ENCODE assay signal across 9 cellular contexts in the genomic region with DNA sequence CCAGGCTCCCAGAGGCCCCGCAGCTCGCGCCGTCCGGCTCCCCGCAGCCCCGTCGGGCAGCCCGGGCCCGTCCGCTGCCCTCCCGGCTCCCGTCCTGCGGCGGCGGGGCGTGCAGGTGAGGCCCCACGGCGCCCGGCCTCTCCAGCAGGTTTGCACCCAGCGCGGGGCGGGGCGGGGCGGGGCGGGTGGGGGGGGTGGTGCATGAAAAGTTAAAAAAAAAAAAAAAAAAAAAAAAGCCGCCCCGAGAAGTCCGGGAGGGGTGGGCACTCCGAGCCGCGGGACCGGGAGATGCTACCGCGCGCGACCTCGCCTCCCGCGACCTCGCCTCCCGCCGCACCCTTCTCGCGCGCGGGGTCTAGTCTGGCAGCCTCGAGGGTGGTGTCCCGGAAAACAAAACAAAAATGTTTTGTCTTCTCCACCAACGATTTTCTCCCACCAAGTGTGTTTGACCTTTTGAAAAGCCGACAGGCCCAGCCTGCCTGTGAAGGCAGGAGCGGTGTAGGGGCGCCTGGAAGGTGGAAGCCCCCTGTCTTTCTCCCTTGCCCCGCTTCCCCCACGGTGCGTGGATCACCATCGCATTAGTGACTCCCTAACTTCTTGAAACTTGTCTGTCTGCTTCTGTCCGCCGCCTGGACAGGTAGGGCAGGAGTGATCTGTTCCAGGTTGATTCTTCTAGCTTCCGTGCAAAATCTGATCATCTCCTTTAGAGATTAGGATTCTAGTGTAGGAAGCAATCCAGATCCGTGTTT. TPM values are rescaled to one million over a fixed set of nuclear protein-coding genes. Genes with fewer than 3 reads are reported as not detected.
DNase-seq lines count a peak whose midpoint lies in the region; ATAC-seq and TF ChIP-seq lines count a peak whose summit lies in the region.
"Had no signal": no experiment of that assay in that cellular context is flagged by ENCODE, and none has a peak within 500 bp of the region (broad histone marks: within the 10 kb centered on the region; RNA-seq: fewer than 3 reads in every experiment).

No MANE protein-coding gene starts in this region.

- H3K4me3 Mint-ChIP-seq in T-helper 17 cell (peak overlapping the region; percentile 98), neural crest cell (peak overlapping the region; percentile 95)

- no peaks in the 10 kb centered on the region for H3K9me3 Mint-ChIP-seq in neural crest cell

- peak; percentile 78 for DNase-seq in activated effector memory CD4-positive, alpha-beta T cell treated with anti-CD3 and anti-CD28 coated beads, Interleukin-2, amount 50 U/mL, for 16 hours
- DNase-seq in activated effector memory CD4-positive, alpha-beta T cell treated with Interleukin-2 at 50 U/mL for 16 hours: no peak
- DNase-seq in T-helper 17 cell (peak in 1 of 3 donors; percentile 43), epithelial cell of esophagus (ENCODE audit: low read depth) (peak; percentile 62), neural crest cell (ENCODE audit: low read depth, low spot score) (no peak), GF-D8 (lab: John Stamatoyannopoulos, UW) (no peak), NCI-H2227 treated with DMSO at 0.1 percent for 48 hours (lab: John Stamatoyannopoulos, UW) (no peak)

- H3K4me3 ChIP-seq in epithelial cell of esophagus (ENCODE audit: low read length): peak overlapping the region; percentile 80

- no peaks in the 10 kb centered on the region for H3K27me3 Mint-ChIP-seq in T-helper 17 cell
- peaks cover 90% of the 10 kb centered on the region for H3K27me3 Mint-ChIP-seq in neural crest cell (ENCODE audit: low read depth)

- peak; percentile 14 for ATAC-seq in T-helper 17 cell
- no peak for ATAC-seq in GM21360 (IDR thresholded peaks at IDR 0.05; ENCODE audit: unreplicated experiment)

- H3K4me1 Mint-ChIP-seq in T-helper 17 cell (peaks cover 57% of the 10 kb centered on the region), neural crest cell (peaks cover 15% of the 10 kb centered on the region)

- H3K36me3 Mint-ChIP-seq in T-helper 17 cell (ENCODE audit: low read depth) (peaks cover 2% of the 10 kb centered on the region), neural crest cell (ENCODE audit: low read depth) (no peaks in the 10 kb centered on the region)

- no peaks in the 10 kb centered on the region for H3K9me3 ChIP-seq in T-helper 17 cell (ENCODE audit: control insufficient read depth, low read length, poor library complexity, severe bottlenecking)

- TF ChIP-seq CTCF in epithelial cell of esophagus (IDR thresholded peaks at IDR 0.05; ENCODE audit: insufficient read depth, low read depth, low read length, missing control alignments) (no peak), neural crest cell (conservative IDR thresholded peaks at IDR 0.05) (no peak)

- H3K27ac Mint-ChIP-seq in T-helper 17 cell (peak overlapping the region; percentile 99), neural crest cell (ENCODE audit: unreplicated experiment) (no peak overlapping the region)

RNA-seq across cellular contexts. Expression of gene RCAN3, which starts 0.5 kb away (rescaled TPM):
- total RNA-seq in T-helper 17 cell (100 to 1,000 TPM; 152 to 160 TPM), neural crest cell (2.2 and 2.4 TPM in 2 replicates)

RNA-seq across cellular contexts. Expression of gene NCMAP, which starts 52.7 kb away (rescaled TPM):
- total RNA-seq in T-helper 17 cell (not detected), neural crest cell (not detected in 2 replicates)
- total RNA-seq: dermis microvascular lymphatic vessel endothelial cell had no signal

Comparison
In these comparisons a context has a peak if more than half of its experiments do, and no peak if none do; other contexts are left out.
1. DNase-seq: peak in activated effector memory CD4-positive, alpha-beta T cell treated with anti-CD3 and anti-CD28 coated beads, Interleukin-2, amount 50 U/mL, for 16 hours (single experiment) and epithelial cell of esophagus (single experiment); none in activated effector memory CD4-positive, alpha-beta T cell treated with Interleukin-2 at 50 U/mL for 16 hours (single experiment), neural crest cell (single experiment), GF-D8 (single experiment) and NCI-H2227 treated with DMSO at 0.1 percent for 48 hours (single experiment).
2. RNA of gene RCAN3, which starts 0.5 kb away (total RNA-seq): 152 to 160 TPM in T-helper 17 cell; 2.2 to 2.4 TPM in neural crest cell; every median in the first group is over 10 times any median in the second.